Comparison of ENCODE assay signal across 8 cellular contexts in the genomic region with DNA sequence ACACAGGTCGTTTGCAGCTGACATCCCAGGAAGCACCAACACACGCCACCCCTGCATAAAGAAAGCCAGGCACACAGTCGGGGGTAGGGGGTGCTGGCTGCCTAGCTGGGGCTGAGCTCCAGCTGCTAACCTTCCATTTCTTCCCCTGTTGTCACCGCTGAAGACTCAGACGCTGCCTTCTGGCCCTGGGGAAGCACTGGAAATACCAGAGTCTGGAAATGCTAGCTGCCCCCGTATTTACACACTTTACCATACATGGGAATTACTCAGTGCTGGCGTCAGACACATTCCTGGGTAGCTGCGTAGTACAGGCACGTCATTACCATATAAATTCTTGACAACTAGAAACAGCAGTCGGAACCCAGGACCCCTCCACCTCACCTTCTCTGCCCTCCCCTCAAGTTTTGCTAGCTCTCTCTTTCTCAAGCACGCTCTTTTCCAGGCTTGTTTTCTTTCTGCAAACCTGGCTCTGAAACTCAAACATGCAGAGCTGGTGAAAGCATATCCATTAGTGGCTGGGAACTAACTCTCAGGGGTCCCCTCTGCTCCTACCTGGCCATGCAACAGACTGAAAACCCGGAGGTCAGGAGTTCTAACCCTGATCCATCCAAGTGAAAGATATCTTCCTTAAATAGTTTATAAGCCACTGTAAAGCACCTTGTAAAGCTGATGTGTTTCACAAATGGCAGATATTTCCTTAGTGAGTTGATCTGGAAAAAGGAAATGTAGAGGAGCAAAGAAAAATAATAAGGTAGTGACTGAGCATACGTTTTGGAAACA. TPM values are rescaled to one million over a fixed set of nuclear protein-coding genes. Genes with fewer than 3 reads are reported as not detected.
DNase-seq lines count a peak whose midpoint lies in the region; ATAC-seq and TF ChIP-seq lines count a peak whose summit lies in the region.

No MANE protein-coding gene starts in this region.

- intact Hi-C loops in lower leg skin (cut with DNase I; ENCODE audit: low total_unique reads), result no loop called here
- intact Hi-C loops in naive thymus-derived CD4-positive, alpha-beta T cell (cut with micrococcal nuclease), result loop anchor here (10.0 kb wide), 2 partner anchors 479 to 489 kb away; a partner anchor contains a TSS

- no peak for TF ChIP-seq POLR2A in lower leg skin (IDR thresholded peaks at IDR 0.05)

- no peaks in the 10 kb centered on the region for H3K9me3 ChIP-seq in parathyroid adenoma (ENCODE audit: control insufficient read depth, low read length)
- no peaks in the 10 kb centered on the region for H3K9me3 ChIP-seq in naive thymus-derived CD4-positive, alpha-beta T cell (ENCODE audit: control insufficient read depth in 2 of 3, low read length in 3 of 3)

- no peaks in the 10 kb centered on the region for H3K27me3 ChIP-seq in parathyroid adenoma (ENCODE audit: control insufficient read depth, insufficient read depth, low read length)
- H3K27me3 ChIP-seq in naive thymus-derived CD4-positive, alpha-beta T cell (ENCODE audit: control insufficient read depth in 2 of 2, insufficient read depth in 2 of 2, low read length in 2 of 2), result no peaks in the 10 kb centered on the region

- no peak overlapping the region for H3K27ac Mint-ChIP-seq in naive thymus-derived CD4-positive, alpha-beta T cell

- peak overlapping the region; percentile 61 for H3K9ac ChIP-seq in parathyroid adenoma

- no peaks in the 10 kb centered on the region for H3K27me3 Mint-ChIP-seq in naive thymus-derived CD4-positive, alpha-beta T cell

- POLR2A ChIA-PET in naive thymus-derived CD4-positive, alpha-beta T cell (lab: Charles Lee), result interaction anchor here (0.6 kb wide), 1 partner anchor 1324 kb away, joined by 3 read pairs; no protein-coding TSS in a partner anchor

- H3K79me2 ChIP-seq in parathyroid adenoma, result peaks cover 32% of the 10 kb centered on the region

- H3K4me1 ChIP-seq in parathyroid adenoma, result peaks cover 71% of the 10 kb centered on the region
- peaks cover 20 to 28% of the 10 kb centered on the region in 2 donors for H3K4me1 ChIP-seq in naive thymus-derived CD4-positive, alpha-beta T cell (ENCODE audit: control insufficient read depth in 2 of 2, insufficient read depth in 2 of 2, low read length in 2 of 2)

- peaks cover 0 to 7% (median 0%) of the 10 kb centered on the region in 5 donors for H3K36me3 Mint-ChIP-seq in naive thymus-derived CD4-positive, alpha-beta T cell

- peak overlapping the region; percentile 99 for H3K27ac ChIP-seq in parathyroid adenoma
- no peak overlapping the region for H3K27ac ChIP-seq in naive thymus-derived CD4-positive, alpha-beta T cell (ENCODE audit: low read depth, low read length)

- peaks cover 30 to 49% (median 46%) of the 10 kb centered on the region in 7 donors for H3K4me1 Mint-ChIP-seq in naive thymus-derived CD4-positive, alpha-beta T cell

- no peaks in the 10 kb centered on the region for H3K9me3 Mint-ChIP-seq in naive thymus-derived CD4-positive, alpha-beta T cell

- TF ChIP-seq CTCF in parathyroid adenoma (IDR thresholded peaks at IDR 0.05) (no peak), lower leg skin (IDR thresholded peaks at IDR 0.05) (no peak)

- ATAC-seq in GM19467 (IDR thresholded peaks at IDR 0.05; ENCODE audit: unreplicated experiment), result no peak
- no peak for ATAC-seq in naive thymus-derived CD4-positive, alpha-beta T cell
- no peak for ATAC-seq in GM19351 (IDR thresholded peaks at IDR 0.05; ENCODE audit: unreplicated experiment)

- no peak overlapping the region for H3K4me3 Mint-ChIP-seq in naive thymus-derived CD4-positive, alpha-beta T cell

- CTCF ChIA-PET in naive thymus-derived CD4-positive, alpha-beta T cell (lab: Charles Lee), result interaction anchor here (0.6 to 4.3 kb wide), 5 partner anchors 8 to 1216 kb away, joined by 3 to 29 read pairs (median 3); no protein-coding TSS in a partner anchor

- WGBS in lower leg skin, 2 donors, result 39 to 41% methylated on average over 13 of the region's 13 CpGs

- peak overlapping the region; percentile 12 for H3K4me3 ChIP-seq in parathyroid adenoma (ENCODE audit: low read depth, low read length)
- H3K4me3 ChIP-seq in lower leg skin (ENCODE audit: low read depth, poor library complexity, severe bottlenecking), result no peak overlapping the region
- no peak overlapping the region for H3K4me3 ChIP-seq in naive thymus-derived CD4-positive, alpha-beta T cell (ENCODE audit: low read length)

- H3K4me2 ChIP-seq in parathyroid adenoma (ENCODE audit: low read length), result peak overlapping the region; percentile 29

- DNase-seq in Daoy (ENCODE audit: low read depth) (peak; percentile 92), fibroblast of gingiva (ENCODE audit: low read depth) (peak; percentile 89), lower leg skin (ENCODE audit: low spot score in 2 of 2) (no peak)
- DNase-seq in naive thymus-derived CD4-positive, alpha-beta T cell, result no peak

- no peak overlapping the region for H2AFZ ChIP-seq in parathyroid adenoma

- no peaks in the 10 kb centered on the region for H3K36me3 ChIP-seq in parathyroid adenoma (ENCODE audit: control insufficient read depth, insufficient read depth, low read length)
- H3K36me3 ChIP-seq in naive thymus-derived CD4-positive, alpha-beta T cell (ENCODE audit: control insufficient read depth in 2 of 3, insufficient read depth in 3 of 3, low read length in 3 of 3), result no peaks in the 10 kb centered on the region

TF ChIP-seq in PFSK-1, 5 proteins besides CTCF, POLR2A, EP300 and RAD21:
- TF ChIP-seq FOXP2 (optimal IDR thresholded peaks at IDR 0.05; ENCODE audit: borderline replicate concordance, extremely low read depth, extremely low read length, insufficient read depth) (peak; percentile 72), SIN3A (IDR thresholded peaks at IDR 0.05; ENCODE audit: borderline replicate concordance, insufficient read depth, low read length) (no peak)

RNA-seq across cellular contexts. Expression of a gene that starts 3.3 kb away (rescaled TPM):
- total RNA-seq in Daoy (2014; rRNA removed; shearing (Covaris generic)), result 866 and 897 TPM in 2 replicates
- 139 TPM for polyA plus RNA-seq in PFSK-1 (2012; ENCODE audit: insufficient read length, low read depth)
- total RNA-seq in lower leg skin, result 100 to 1,000 TPM; 310 to 627 (median 401) TPM
- total RNA-seq in naive thymus-derived CD4-positive, alpha-beta T cell, result 10 to 100 TPM; 24.2 to 83.1 (median 37.7) TPM
- 10 to 100 TPM; 43.6 to 52.0 TPM for polyA plus RNA-seq in naive thymus-derived CD4-positive, alpha-beta T cell

RNA-seq across cellular contexts. Expression of a gene that starts 34.6 kb away (rescaled TPM):
- total RNA-seq in Daoy (2014; rRNA removed; shearing (Covaris generic)), result 7.6 and 11.7 TPM in 2 replicates
- 0.55 TPM for polyA plus RNA-seq in PFSK-1 (2012; ENCODE audit: insufficient read length, low read depth)
- total RNA-seq in lower leg skin, result 100 to 1,000 TPM in 1 of 4 donors, 10 to 100 TPM in 3; 63.0 to 110 (median 72.1) TPM
- 10 to 100 TPM in 1 of 5 experiments, 1 to 10 TPM in 2, under 1 TPM in 2; 0.19 to 22.4 (median 1.1) TPM for total RNA-seq in naive thymus-derived CD4-positive, alpha-beta T cell
- polyA plus RNA-seq in naive thymus-derived CD4-positive, alpha-beta T cell, result under 1 TPM in 1 of 2 donors, not detected in 1; 0.13 TPM

RNA-seq across cellular contexts. Expression of a gene that starts 35.3 kb away (rescaled TPM):
- total RNA-seq in Daoy (2014; rRNA removed; shearing (Covaris generic)), result 39.2 and 51.8 TPM in 2 replicates
- polyA plus RNA-seq in PFSK-1 (2012; ENCODE audit: insufficient read length, low read depth), result 17.4 TPM
- 10 to 100 TPM; 12.1 to 34.2 (median 19.2) TPM for total RNA-seq in lower leg skin
- 10 to 100 TPM in 1 of 5 experiments, 1 to 10 TPM in 4; 2.3 to 10.8 (median 4.4) TPM for total RNA-seq in naive thymus-derived CD4-positive, alpha-beta T cell
- polyA plus RNA-seq in naive thymus-derived CD4-positive, alpha-beta T cell, result under 1 TPM; 0.18 to 0.91 TPM

Comparison
In these comparisons a context has a peak if more than half of its experiments do, and no peak if none do; other contexts are left out.
1. DNase-seq: peak in Daoy (single experiment) and fibroblast of gingiva (single experiment); none in lower leg skin (0 of 2) and naive thymus-derived CD4-positive, alpha-beta T cell (0 of 9).